19 cellular contexts compared by ENCODE assay signal in genomic region chr11:15371533-15371932, GRCh38.
DNase-seq lines count a peak whose midpoint lies in the region; ATAC-seq, FAIRE-seq and TF ChIP-seq lines count a peak whose summit lies in the region.
"Had no signal": no experiment of that assay in that cellular context is flagged by ENCODE, and none has a peak within 500 bp of the region (broad histone marks: within the 10 kb centered on the region; RNA-seq: fewer than 3 reads in every experiment).

No MANE protein-coding gene starts in this region.

- H3K4me3 Mint-ChIP-seq in stimulated activated memory B cell treated with anti-CD40 and anti-IgM and Interleukin-4, amounts not matched to agents 10 μg/mL and 1 μg/mL and 100 μg/mL, for 72 hours: no peak overlapping the region
- H3K4me3 Mint-ChIP-seq: CD8-positive, alpha-beta T cell; GM23338; H9 had no signal

- POLR2A ChIA-PET in HEK293 (lab: Yijun Ruan, JAX) (no interaction called here), HEK293T (lab: Yijun Ruan, JAX) (no interaction called here)

- H3K79me2 ChIP-seq in mesendoderm (ENCODE audit: control insufficient read depth, insufficient read depth, low read length): no peaks in the 10 kb centered on the region

- peaks cover 5% of the 10 kb centered on the region; the same call in 1 of the 2 replicates for H3K4me1 ChIP-seq in HEK293 (ENCODE audit: control insufficient read depth, insufficient read depth, low read length)
- H3K4me1 ChIP-seq in mesendoderm (ENCODE audit: control insufficient read depth, low read depth, low read length): peaks cover 2% of the 10 kb centered on the region
- H3K4me1 ChIP-seq: Caco-2 had no signal

- H3K56ac ChIP-seq in mesendoderm (ENCODE audit: low read length): no peak overlapping the region

- H3K9me3 Mint-ChIP-seq in stimulated activated memory B cell treated with anti-CD40 and anti-IgM and Interleukin-4, amounts not matched to agents 10 μg/mL and 1 μg/mL and 100 μg/mL, for 72 hours: peaks cover 3% of the 10 kb centered on the region
- H3K9me3 Mint-ChIP-seq: CD8-positive, alpha-beta T cell had no signal

- no peak overlapping the region for H3K4me3 ChIP-seq in HEK293 (ENCODE audit: low read depth, low read length)
- no peak overlapping the region for H3K4me3 ChIP-seq in mesendoderm (ENCODE audit: low read length)
- H3K4me3 ChIP-seq: GM12878, GM23338 had no signal

- WGBS in mesendoderm (ENCODE audit: extremely low coverage, insufficient coverage, low lambda C conversion rate): no CpG with 5 or more reads among the region's 1 CpG

- H4K5ac ChIP-seq in mesendoderm (ENCODE audit: low read length): no peak overlapping the region

- no peaks in the 10 kb centered on the region for H3K79me1 ChIP-seq in mesendoderm (ENCODE audit: low read length)

- no peaks in the 10 kb centered on the region for H3K36me3 ChIP-seq in HEK293 (ENCODE audit: control insufficient read depth in 2 of 2, insufficient read depth in 1 of 2, low read length in 2 of 2)
- H3K36me3 ChIP-seq in mesendoderm (ENCODE audit: control insufficient read depth, insufficient read depth, low read length): no peaks in the 10 kb centered on the region

- no peaks in the 10 kb centered on the region for H3K27me3 ChIP-seq in mesendoderm (ENCODE audit: insufficient read depth, low read length, poor library complexity)

- H3K27ac Mint-ChIP-seq in stimulated activated memory B cell treated with anti-CD40 and anti-IgM and Interleukin-4, amounts not matched to agents 10 μg/mL and 1 μg/mL and 100 μg/mL, for 72 hours: no peak overlapping the region
- H3K27ac Mint-ChIP-seq: CD8-positive, alpha-beta T cell; GM23338; H9 had no signal

- CTCF ChIA-PET in HEK293 (lab: Yijun Ruan, JAX) (no interaction called here), HEK293T (lab: Yijun Ruan, JAX) (no interaction called here)

- no peak overlapping the region for H3K4me2 ChIP-seq in mesendoderm (ENCODE audit: low read length)
- H3K4me2 ChIP-seq: GM23338 had no signal

- no peaks in the 10 kb centered on the region for H3K4me1 Mint-ChIP-seq in stimulated activated memory B cell treated with anti-CD40 and anti-IgM and Interleukin-4, amounts not matched to agents 10 μg/mL and 1 μg/mL and 100 μg/mL, for 72 hours

- no peak overlapping the region for H2BK15ac ChIP-seq in mesendoderm (replicated peaks; ENCODE audit: low read depth)

- no peak overlapping the region for H3K27ac ChIP-seq in HEK293 (ENCODE audit: extremely low read depth, low read depth, low read length)
- no peak overlapping the region for H3K27ac ChIP-seq in mesendoderm (ENCODE audit: low read depth, low read length)

- H3K18ac ChIP-seq in mesendoderm (ENCODE audit: low read length): no peak overlapping the region

- H3K9ac ChIP-seq in mesendoderm (ENCODE audit: low read length): no peak overlapping the region

- H3K23ac ChIP-seq in mesendoderm (ENCODE audit: low read length): no peak overlapping the region

- DNase-seq in HEK293T (ENCODE audit: extremely low spot score): peak; percentile 11
- peak; percentile 23 for DNase-seq in mesendoderm
- DNase-seq in D721Med (ENCODE audit: insufficient read length, low spot score): no peak
- no peak for DNase-seq in GM13976 (ENCODE audit: low spot score)
- DNase-seq: C1 segment of cervical spinal cord; Caco-2; CD8-positive, alpha-beta T cell; DMS 273 treated with DMSO at 0.1 percent for 48 hours; DMS79; EL; GDM1; H9 had no signal

- H3K36me3 Mint-ChIP-seq in stimulated activated memory B cell treated with anti-CD40 and anti-IgM and Interleukin-4, amounts not matched to agents 10 μg/mL and 1 μg/mL and 100 μg/mL, for 72 hours: no peaks in the 10 kb centered on the region
- H3K36me3 Mint-ChIP-seq: CD8-positive, alpha-beta T cell had no signal

- no peak overlapping the region for H3K4ac ChIP-seq in mesendoderm (ENCODE audit: low read depth, low read length)

- H3K27me3 Mint-ChIP-seq in stimulated activated memory B cell treated with anti-CD40 and anti-IgM and Interleukin-4, amounts not matched to agents 10 μg/mL and 1 μg/mL and 100 μg/mL, for 72 hours: no peaks in the 10 kb centered on the region

- no peak overlapping the region for H2BK5ac ChIP-seq in mesendoderm (ENCODE audit: low read length)

- no peaks in the 10 kb centered on the region for H3K9me3 ChIP-seq in HEK293 (ENCODE audit: control insufficient read depth, insufficient read depth, low read depth, low read length)
- H3K9me3 ChIP-seq: Caco-2 had no signal

- in situ Hi-C loops in GM13976 (cut with MboI; ENCODE audit: low sequenced_read_pairs, unreplicated experiment): no loop called here

- no peak for FAIRE-seq in D721Med (lab: Jason Lieb, UNC)
- FAIRE-seq: GM12878, GM18507 had no signal

- no peak overlapping the region for H4K8ac ChIP-seq in mesendoderm (ENCODE audit: low read depth, low read length)

- no peak overlapping the region for H2BK120ac ChIP-seq in mesendoderm (ENCODE audit: low read depth, low read length)

- no peak overlapping the region for H2AK5ac ChIP-seq in mesendoderm (ENCODE audit: low read length)

- no peak for TF ChIP-seq CTCF in HEK293 (tag by site-specific recombination; IDR thresholded peaks at IDR 0.05)
- TF ChIP-seq CTCF in D721Med (IDR thresholded peaks at IDR 0.05; ENCODE audit: insufficient read depth, missing control alignments): no peak
- TF ChIP-seq CTCF in GM13976 (IDR thresholded peaks at IDR 0.05; ENCODE audit: borderline replicate concordance, control extremely low read depth, extremely low read depth, insufficient read depth, missing control alignments): no peak

- ATAC-seq in stimulated activated memory B cell treated with anti-CD40 and anti-IgM and Interleukin-4, amounts not matched to agents 10 μg/mL and 1 μg/mL and 100 μg/mL, for 72 hours: peak; percentile 42
- no peak for ATAC-seq in HG03439 (IDR thresholded peaks at IDR 0.05; ENCODE audit: unreplicated experiment)
- ATAC-seq: CD8-positive, alpha-beta T cell; GM12878; GM23338; HCT116 had no signal

TF ChIP-seq in HEK293, 187 proteins besides CTCF, POLR2A, EP300 and RAD21:
- TF ChIP-seq ZBTB20 (tag by site-specific recombination; IDR thresholded peaks at IDR 0.05): no peak
- TF ChIP-seq ZNF274 (IDR thresholded peaks at IDR 0.05; ENCODE audit: low read length): no peak
- no peak for TF ChIP-seq ZNF274 (tag by site-specific recombination; IDR thresholded peaks at IDR 0.05; ENCODE audit: borderline replicate concordance)
- no peak for TF ChIP-seq PRDM4 (tag by site-specific recombination; IDR thresholded peaks at IDR 0.05)
- TF ChIP-seq WT1 (tag by site-specific recombination; IDR thresholded peaks at IDR 0.05): peak; percentile 74
- peak; percentile 60 for TF ChIP-seq ZIC2 (tag by site-specific recombination; IDR thresholded peaks at IDR 0.05)
- 0 out of 2 replicates have a peak, but pooled peaks have one; percentile 10 for TF ChIP-seq ZNF341 (tag by site-specific recombination; IDR thresholded peaks at IDR 0.05; ENCODE audit: low read depth)
- TF ChIP-seq ZNF473 (tag by site-specific recombination; IDR thresholded peaks at IDR 0.05): no peak
- peak; percentile 44; the same call in 1 of the 2 replicates for TF ChIP-seq GLIS1 (tag by site-specific recombination; IDR thresholded peaks at IDR 0.05)

TF ChIP-seq in HEK293T, 16 proteins besides CTCF, POLR2A, EP300 and RAD21:
- TF ChIP-seq FOXA1 (IDR thresholded peaks at IDR 0.05) (no peak), HDGF (IDR thresholded peaks at IDR 0.05; ENCODE audit: borderline replicate concordance) (no peak), FOXM1 (IDR thresholded peaks at IDR 0.05; ENCODE audit: borderline replicate concordance) (no peak), BHLHE40 (IDR thresholded peaks at IDR 0.05; ENCODE audit: borderline replicate concordance) (no peak), LEF1 (IDR thresholded peaks at IDR 0.05; ENCODE audit: borderline replicate concordance) (no peak), SP1 (IDR thresholded peaks at IDR 0.05) (no peak), CTBP1 (IDR thresholded peaks at IDR 0.05; ENCODE audit: borderline replicate concordance) (no peak), ZNF384 (IDR thresholded peaks at IDR 0.05) (no peak), ARNT (IDR thresholded peaks at IDR 0.05) (no peak), L3MBTL2 (conservative IDR thresholded peaks at IDR 0.05) (no peak), SUZ12 (IDR thresholded peaks at IDR 0.05) (no peak)

Comparison
In these comparisons a context has a peak if more than half of its experiments do, and no peak if none do; other contexts are left out.
1. DNase-seq: peak in HEK293T (single experiment) and mesendoderm (single experiment); none in D721Med (single experiment) and GM13976 (single experiment).